In the genomic region with DNA sequence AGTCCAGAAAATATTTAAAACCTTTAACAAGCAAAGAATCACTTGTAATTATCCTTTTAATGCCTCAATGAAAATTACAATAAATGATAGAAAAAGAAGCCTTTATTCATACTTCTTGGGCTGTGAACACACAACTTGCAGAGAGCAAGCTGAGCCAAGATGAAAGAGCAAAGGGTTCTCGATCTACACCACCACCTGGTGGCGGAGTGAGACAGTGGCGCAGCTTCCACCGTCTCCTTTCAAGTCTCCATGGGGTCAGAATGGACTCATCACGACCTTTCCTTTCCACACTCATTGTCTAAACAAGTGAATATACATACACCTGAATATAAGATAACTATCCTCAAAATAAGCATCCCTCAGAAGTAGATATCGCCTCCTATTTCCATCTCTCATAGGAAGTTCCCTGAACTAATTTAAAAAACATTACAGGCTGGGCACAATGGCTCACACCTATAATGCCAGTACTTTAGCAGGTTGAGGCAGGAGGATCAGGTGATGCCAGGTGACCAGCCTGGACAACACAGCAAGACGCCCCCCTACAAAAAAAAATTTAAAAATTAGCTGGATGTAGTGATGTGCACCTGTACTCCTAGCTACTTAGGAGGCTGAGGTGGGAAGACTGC, we compare ENCODE assay signal across 1 cellular context.
TF ChIP-seq lines count a peak whose summit lies in the region.

No MANE protein-coding gene starts in this region.

TF ChIP-seq in GM12878, 131 proteins besides CTCF, POLR2A, EP300 and RAD21 (continued from another document):
- TF ChIP-seq CREB1 (IDR thresholded peaks at IDR 0.05; ENCODE audit: low read depth) (no peak), SMC3 (IDR thresholded peaks at IDR 0.05; ENCODE audit: borderline replicate concordance, low read length) (peak; percentile 43; the same call in 1 of the 2 replicates), JUND (IDR thresholded peaks at IDR 0.05; ENCODE audit: low read depth, low read length) (no peak)
